In the genomic region with DNA sequence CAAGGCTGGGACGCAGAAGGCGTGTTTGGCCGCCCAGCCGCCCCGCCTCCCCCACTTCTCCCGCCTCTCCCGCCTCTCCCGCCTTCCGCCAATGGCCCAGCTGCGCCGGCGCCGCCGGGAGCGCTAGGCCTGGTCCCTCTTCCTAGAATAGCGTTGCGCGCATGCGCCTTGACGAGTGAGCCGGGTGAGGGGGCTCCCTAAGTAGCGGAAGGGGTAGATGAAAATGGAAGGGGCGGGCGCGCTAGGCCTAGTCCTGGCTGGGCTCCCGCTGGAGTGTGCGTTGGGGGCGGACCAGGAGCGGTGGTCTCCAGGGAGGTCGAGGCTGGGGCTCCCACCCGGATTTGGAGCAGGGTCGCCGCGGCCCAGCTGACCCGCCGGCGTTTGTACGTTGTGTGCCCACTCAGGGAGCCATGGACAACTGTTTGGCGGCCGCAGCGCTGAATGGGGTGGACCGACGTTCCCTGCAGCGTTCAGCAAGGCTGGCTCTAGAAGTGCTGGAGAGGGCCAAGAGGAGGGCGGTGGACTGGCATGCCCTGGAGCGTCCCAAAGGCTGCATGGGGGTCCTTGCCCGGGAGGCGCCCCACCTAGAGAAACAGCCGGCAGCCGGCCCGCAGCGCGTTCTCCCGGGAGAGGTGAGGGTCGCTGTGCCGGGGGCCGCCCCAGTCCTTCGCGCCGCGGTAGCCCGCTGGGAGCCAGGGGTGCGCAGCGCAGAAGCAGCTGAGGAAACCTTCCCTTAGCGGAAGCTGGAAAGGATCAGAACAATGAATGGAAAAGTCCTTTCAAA, we compare ENCODE assay signal across 8 cellular contexts. TPM values are rescaled to one million over a fixed set of nuclear protein-coding genes. Genes with fewer than 3 reads are reported as not detected.
DNase-seq lines count a peak whose midpoint lies in the region; ATAC-seq and TF ChIP-seq lines count a peak whose summit lies in the region.

A gene with protein sequence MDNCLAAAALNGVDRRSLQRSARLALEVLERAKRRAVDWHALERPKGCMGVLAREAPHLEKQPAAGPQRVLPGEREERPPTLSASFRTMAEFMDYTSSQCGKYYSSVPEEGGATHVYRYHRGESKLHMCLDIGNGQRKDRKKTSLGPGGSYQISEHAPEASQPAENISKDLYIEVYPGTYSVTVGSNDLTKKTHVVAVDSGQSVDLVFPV (plus strand): TSS at position 150 of the 784 bp plus-strand sequence. CDS start 261 bp downstream, at position 411.

- POLR2A ChIA-PET in AG04450 (lab: Yijun Ruan, JAX), result interaction anchor here (0.5 to 2.6 kb wide), 9 partner anchors 40 to 229 kb away, joined by 3 to 15 read pairs (median 3); a partner anchor contains a TSS

- peaks cover 0 to 10% (median 0%) of the 10 kb centered on the region in 6 donors for H3K36me3 ChIP-seq in spleen

- TF ChIP-seq POLR2A in spleen (IDR thresholded peaks at IDR 0.05), result peak in 1 of 3 donors; percentile 64

- WGBS in spleen, 5 donors, result 0 to 1% (median 1%) methylated on average over 38 to 64 of the region's 65 CpGs

- H3K9me3 ChIP-seq in AG04450 (ENCODE audit: control insufficient read depth, insufficient read depth, low read length) (no peaks in the 10 kb centered on the region; the same call in 1 of the 2 replicates), spleen (no peaks in the 10 kb centered on the region)

- intact Hi-C loops in spleen (cut with DNase I; ENCODE audit: low total_unique reads), result loop anchor here (5.0 kb wide), 1 partner anchor 51 kb away; a partner anchor contains a TSS

- TF ChIP-seq CTCF in AG04450 (IDR thresholded peaks at IDR 0.05; ENCODE audit: low read depth, low read length), result no peak
- peak in 1 of 11 experiments; percentile 12 for TF ChIP-seq CTCF in spleen (IDR thresholded peaks at IDR 0.05 in 8 of 11, conservative IDR thresholded peaks at IDR 0.05 in 3 of 11)

- peak within 1 kb of the TSS; percentile 83 for H3K27ac ChIP-seq in AG04450 (ENCODE audit: low read depth, low read length)
- peak within 1 kb of the TSS; percentile 81 to 94 (median 88) for H3K27ac ChIP-seq in spleen

- CTCF ChIA-PET in AG04450 (lab: Charles Lee), result interaction anchor here (1.5 kb wide), 1 partner anchor 227 kb away, joined by 12 read pairs; no protein-coding TSS in a partner anchor

- peak within 1 kb of the TSS; percentile 89 for H3K4me3 ChIP-seq in AG04450 (ENCODE audit: low read depth, low read length)
- H3K4me3 ChIP-seq in spleen, result peak within 1 kb of the TSS; percentile 54 to 94 (median 86)

- ATAC-seq in GM18909 (IDR thresholded peaks at IDR 0.05; ENCODE audit: poor library complexity, unreplicated experiment) (peak; percentile 82), HG03196 (IDR thresholded peaks at IDR 0.05; ENCODE audit: unreplicated experiment) (peak; percentile 79)

- peaks cover 10 to 89% (median 38%) of the 10 kb centered on the region in 6 donors for H3K4me1 ChIP-seq in spleen

- H3K27me3 ChIP-seq in AG04450 (ENCODE audit: control insufficient read depth, insufficient read depth, low read length), result no peaks in the 10 kb centered on the region
- no peaks in the 10 kb centered on the region for H3K27me3 ChIP-seq in spleen (replicated peaks in 1 of 7)

- DNase-seq in AG04450 (ENCODE audit: low read depth, low spot score) (peak; percentile 87), NCI-H345 treated with DMSO at 0.1 percent for 48 hours (lab: John Stamatoyannopoulos, UW; ENCODE audit: unreplicated experiment) (peak; percentile 92), inferior parietal cortex (ENCODE audit: extremely low spot score) (peak; percentile 96), spleen (peak; percentile 95)
- DNase-seq in activated CD4-positive, CD25-positive, alpha-beta regulatory T cell treated with anti-CD3 and anti-CD28 coated beads, Interleukin-2, amount 50 U/mL, for 16 hours (ENCODE audit: low read depth, low spot score), result peak; percentile 60
- DNase-seq in central memory CD4-positive, alpha-beta T cell, result peak; percentile 70

RNA-seq across cellular contexts. Expression of the gene that starts here (rescaled TPM):
- polyA plus RNA-seq in AG04450 (2011; rRNA removed) (39.6 and 41.4 TPM in 2 replicates), spleen (10 to 100 TPM in 2 of 3 donors, 1 to 10 TPM in 1; 9.8 to 25.3 (median 17.0) TPM)
- 9.1 and 12.2 TPM in 2 replicates for polyA minus RNA-seq in AG04450 (2011; rRNA and poly(A)+ RNA removed)
- total RNA-seq in spleen, result 10 to 100 TPM; 17.7 to 33.6 (median 26.6) TPM

Comparison
In these comparisons a context has a peak if more than half of its experiments do, and no peak if none do; other contexts are left out.
1. Peak in every context shown above with its lines: DNase-seq, ATAC-seq, H3K4me3 ChIP-seq and H3K27ac ChIP-seq.